Comparison of ENCODE assay signal across 21 cellular contexts in genomic region chr5:143143973-143144372, GRCh38.
DNase-seq lines count a peak whose midpoint lies in the region; ATAC-seq and TF ChIP-seq lines count a peak whose summit lies in the region.
"Had no signal": no experiment of that assay in that cellular context is flagged by ENCODE, and none has a peak within 500 bp of the region (broad histone marks: within the 10 kb centered on the region; RNA-seq: fewer than 3 reads in every experiment).

No MANE protein-coding gene starts in this region.

- H3K27me3 ChIP-seq in ACC112 (ENCODE audit: insufficient read depth, low read length) (no peaks in the 10 kb centered on the region), PC-3 (ENCODE audit: low read length) (no peaks in the 10 kb centered on the region)

- H3K27ac ChIP-seq in ACC112 (ENCODE audit: low read depth, low read length) (peak overlapping the region; percentile 21; the same call in 1 of the 2 replicates), PC-3 (ENCODE audit: low read length) (no peak overlapping the region), cingulate gyrus (ENCODE audit: low read depth, low read length) (peak overlapping the region; percentile 13)

- no peaks in the 10 kb centered on the region for H3K9me3 Mint-ChIP-seq in nephron
- H3K9me3 Mint-ChIP-seq: activated naive CD8-positive, alpha-beta T cell treated with anti-CD3 and anti-CD28 coated beads, Interleukin-2, amount 10 ng/mL, durations not matched to agents 7 days and 5 days; dendritic cell treated with granulocyte-macrophage colony-stimulating factor and Interleukin-4, amounts not matched to agents 40 ng/mL and 50 ng/mL, for 4 days; stimulated activated effector memory CD8-positive, alpha-beta T cell treated with anti-CD3 and anti-CD28 coated beads, Interleukin-12 subunit alpha, Interleukin-12 subunit beta, amount 100 ng/mL, for 72 hours; T-helper 1 cell treated with Interleukin-12 subunit alpha and Interleukin-12 subunit beta and Interleukin-4 antibody, amounts not matched to agents 30 μg/mL and 1 μg/mL, for 36 hours had no signal

- no peaks in the 10 kb centered on the region for H3K9me3 ChIP-seq in PC-3 (ENCODE audit: low read length)
- H3K9me3 ChIP-seq: Caco-2 had no signal

- H3K4me3 ChIP-seq in ACC112 (ENCODE audit: low read depth, low read length) (no peak overlapping the region), PC-3 (ENCODE audit: low read length) (no peak overlapping the region)
- H3K4me3 ChIP-seq: lung had no signal

- DNase-seq in PC-3 (peak; percentile 22), LoVo (ENCODE audit: low spot score) (no peak), NOMO-1 treated with dmso at 0.1 percent for 144 hours (lab: John Stamatoyannopoulos, UW; ENCODE audit: unreplicated experiment) (no peak)
- no peak for DNase-seq in activated CD4-positive, alpha-beta T cell treated with anti-CD3 and anti-CD28 coated beads, Interleukin-2, amount 50 U/mL, for 48 hours
- DNase-seq: ACHN; activated CD4-positive, alpha-beta T cell treated with anti-CD3 and anti-CD28 coated beads for 1 hour; activated CD8-positive, alpha-beta memory T cell treated with anti-CD3 and anti-CD28 coated beads, Interleukin-2, amount 50 U/mL, for 48 hours; activated naive CD8-positive, alpha-beta T cell treated with anti-CD3 and anti-CD28 coated beads, Interleukin-2, amount 10 ng/mL, durations not matched to agents 7 days and 5 days; Caco-2; GOT3; NCI-H1436; NCI-H446 treated with DMSO at 0.1 percent for 48 hours; right cardiac atrium had no signal

- no peak overlapping the region for H3K4me2 ChIP-seq in PC-3 (ENCODE audit: low read length)

- H3K4me3 Mint-ChIP-seq in nephron: no peak overlapping the region
- H3K4me3 Mint-ChIP-seq: activated naive CD8-positive, alpha-beta T cell treated with anti-CD3 and anti-CD28 coated beads, Interleukin-2, amount 10 ng/mL, durations not matched to agents 7 days and 5 days; dendritic cell treated with granulocyte-macrophage colony-stimulating factor and Interleukin-4, amounts not matched to agents 40 ng/mL and 50 ng/mL, for 4 days; stimulated activated effector memory CD8-positive, alpha-beta T cell treated with anti-CD3 and anti-CD28 coated beads, Interleukin-12 subunit alpha, Interleukin-12 subunit beta, amount 100 ng/mL, for 72 hours; T-helper 1 cell treated with Interleukin-12 subunit alpha and Interleukin-12 subunit beta and Interleukin-4 antibody, amounts not matched to agents 30 μg/mL and 1 μg/mL, for 36 hours had no signal

- no peaks in the 10 kb centered on the region for H3K36me3 Mint-ChIP-seq in nephron (ENCODE audit: low read depth)

- H3F3A ChIP-seq in PC-3 (ENCODE audit: low read length, unreplicated experiment): no peaks in the 10 kb centered on the region

- H3K36me3 ChIP-seq in ACC112 (ENCODE audit: insufficient read depth, low read length) (no peaks in the 10 kb centered on the region), PC-3 (ENCODE audit: low read depth, low read length) (no peaks in the 10 kb centered on the region)

- H3K27me3 Mint-ChIP-seq in nephron (ENCODE audit: low read depth): no peaks in the 10 kb centered on the region
- H3K27me3 Mint-ChIP-seq: activated naive CD8-positive, alpha-beta T cell treated with anti-CD3 and anti-CD28 coated beads, Interleukin-2, amount 10 ng/mL, durations not matched to agents 7 days and 5 days; dendritic cell treated with granulocyte-macrophage colony-stimulating factor and Interleukin-4, amounts not matched to agents 40 ng/mL and 50 ng/mL, for 4 days had no signal

- H3K4me1 Mint-ChIP-seq in nephron: peaks cover 61% of the 10 kb centered on the region

- H3K9me2 ChIP-seq in PC-3 (replicated peaks; ENCODE audit: low read length): no peaks in the 10 kb centered on the region

- BruUV-seq in PC-3 (replicated peaks; lab: Mats Ljungman, UMichigan): no TSS peak

- intact Hi-C loops in PC-3 (cut with micrococcal nuclease): no loop called here

- no peak for TF ChIP-seq CTCF in PC-3 (conservative IDR thresholded peaks at IDR 0.05; ENCODE audit: low read depth, low read length)
- no peak for TF ChIP-seq CTCF in nephron (IDR thresholded peaks at IDR 0.05; ENCODE audit: unreplicated experiment in 3 of 3)

- peak overlapping the region in 2 of 3 experiments; percentile 44 to 65 for H3K27ac Mint-ChIP-seq in nephron
- H3K27ac Mint-ChIP-seq: activated naive CD8-positive, alpha-beta T cell treated with anti-CD3 and anti-CD28 coated beads, Interleukin-2, amount 10 ng/mL, durations not matched to agents 7 days and 5 days; dendritic cell treated with granulocyte-macrophage colony-stimulating factor and Interleukin-4, amounts not matched to agents 40 ng/mL and 50 ng/mL, for 4 days; T-helper 1 cell treated with Interleukin-12 subunit alpha and Interleukin-12 subunit beta and Interleukin-4 antibody, amounts not matched to agents 30 μg/mL and 1 μg/mL, for 36 hours had no signal

- POLR2A ChIA-PET in PC-3 (lab: Charles Lee; ENCODE audit: unreplicated experiment): interaction anchor here (0.6 kb wide), 1 partner anchor 176 kb away, joined by 3 read pairs; no protein-coding TSS in a partner anchor

- H2AFZ ChIP-seq in ACC112 (ENCODE audit: low read length, unreplicated experiment) (no peak overlapping the region), PC-3 (ENCODE audit: low read length) (no peak overlapping the region)

- CTCF ChIA-PET in PC-3 (lab: Charles Lee): no interaction called here

- ATAC-seq in PC-3 (no peak), GM21526 (IDR thresholded peaks at IDR 0.05; ENCODE audit: low FRiP score, unreplicated experiment) (no peak)
- ATAC-seq: stimulated activated effector memory CD8-positive, alpha-beta T cell treated with anti-CD3 and anti-CD28 coated beads, Interleukin-12 subunit alpha, Interleukin-12 subunit beta, amount 100 ng/mL, for 72 hours had no signal

- no peaks in the 10 kb centered on the region for H4K20me1 ChIP-seq in PC-3 (ENCODE audit: low read length)

- H3K4me1 ChIP-seq in ACC112 (ENCODE audit: control insufficient read depth, insufficient read depth, low read length, unreplicated experiment): peaks cover 35% of the 10 kb centered on the region
- 0 out of 2 replicates have a peak, but pooled peaks cover 4% of the 10 kb centered on the region for H3K4me1 ChIP-seq in PC-3 (ENCODE audit: insufficient read depth, low read length)

- H3K9ac ChIP-seq in PC-3 (ENCODE audit: low read length): no peak overlapping the region

- no peaks in the 10 kb centered on the region for H3K79me2 ChIP-seq in ACC112 (ENCODE audit: control insufficient read depth, insufficient read depth, low read length, unreplicated experiment)
- H3K79me2 ChIP-seq in PC-3 (ENCODE audit: low read length): no peaks in the 10 kb centered on the region
